ENCODE assay signal across 8 cellular contexts in the genomic region with DNA sequence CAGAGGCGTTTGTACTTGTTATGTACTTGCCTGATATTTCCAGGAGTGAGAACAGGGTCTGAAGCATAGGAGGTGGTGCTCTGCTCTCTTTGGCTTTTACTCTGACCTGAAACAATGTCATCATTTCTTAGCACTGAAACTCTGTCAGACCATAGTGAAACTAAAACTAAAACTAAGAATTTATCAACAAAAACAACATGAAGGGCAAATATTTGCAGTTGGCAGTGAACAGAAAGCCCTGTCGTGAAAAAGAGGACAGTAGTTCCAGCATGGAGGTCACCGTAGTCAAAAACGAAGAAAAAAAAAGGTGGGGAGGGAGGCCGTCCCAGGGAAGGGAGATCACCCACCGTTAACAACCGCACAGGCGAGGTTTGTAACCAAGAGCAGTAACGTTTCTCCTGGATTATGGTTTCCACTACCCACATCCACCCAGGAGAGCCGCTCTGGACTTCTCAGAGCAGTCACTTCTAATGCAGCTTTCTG.
DNase-seq lines count a peak whose midpoint lies in the region; ATAC-seq and TF ChIP-seq lines count a peak whose summit lies in the region.

No MANE protein-coding gene starts in this region.

- TF ChIP-seq CTCF in endodermal cell (conservative IDR thresholded peaks at IDR 0.05): no peak
- TF ChIP-seq CTCF in ovary (IDR thresholded peaks at IDR 0.05): no peak

- H3K4me3 ChIP-seq in BLaER1 treated with 17β-estradiol and CSF1 and Interleukin-3, amounts not matched to agents 10 nM and 100 nM: peak overlapping the region; percentile 11 to 53 (median 42); a peak in 15 of 20 replicates
- H3K4me3 ChIP-seq in endodermal cell (ENCODE audit: low read length) (no peak overlapping the region), ovary (peak overlapping the region; percentile 39)

- ATAC-seq in GM21367 (IDR thresholded peaks at IDR 0.05; ENCODE audit: unreplicated experiment) (peak; percentile 57), HG03575 (IDR thresholded peaks at IDR 0.05; ENCODE audit: extremely low read depth, insufficient number of reproducible peaks, low FRiP score, unreplicated experiment) (peak; percentile 90)

- H3K27me3 Mint-ChIP-seq in endodermal cell (ENCODE audit: insufficient read depth): no peaks in the 10 kb centered on the region

- H3K4me3 Mint-ChIP-seq in endodermal cell: no peak overlapping the region

- H3K36me3 ChIP-seq in BLaER1 treated with 17β-estradiol and CSF1 and Interleukin-3, amounts not matched to agents 10 nM and 100 nM: no peaks in the 10 kb centered on the region
- H3K36me3 ChIP-seq in endodermal cell (ENCODE audit: control insufficient read depth, insufficient read depth, low read length) (no peaks in the 10 kb centered on the region), ovary (no peaks in the 10 kb centered on the region)

- TF ChIP-seq EP300 in ovary (IDR thresholded peaks at IDR 0.05): peak; percentile 8

- H3K4me1 ChIP-seq in BLaER1 treated with 17β-estradiol and CSF1 and Interleukin-3, amounts not matched to agents 10 nM and 100 nM: peaks cover 0 to 19% (median 9%) of the 10 kb centered on the region in 10 experiments; a peak in 13 of 20 replicates
- H3K4me1 ChIP-seq in endodermal cell (ENCODE audit: control insufficient read depth, insufficient read depth, low read length) (peaks cover 11% of the 10 kb centered on the region), ovary (ENCODE audit: insufficient read depth) (peaks cover 10% of the 10 kb centered on the region)

- no peaks in the 10 kb centered on the region for H3K27me3 ChIP-seq in BLaER1 treated with 17β-estradiol and CSF1 and Interleukin-3, amounts not matched to agents 10 nM and 100 nM
- H3K27me3 ChIP-seq in endodermal cell (ENCODE audit: control insufficient read depth, insufficient read depth, low read length, poor library complexity, severe bottlenecking): no peaks in the 10 kb centered on the region
- no peaks in the 10 kb centered on the region for H3K27me3 ChIP-seq in ovary

- TF ChIP-seq POLR2A in ovary (IDR thresholded peaks at IDR 0.05): no peak

- no peaks in the 10 kb centered on the region for H3K9me3 ChIP-seq in BLaER1 treated with 17β-estradiol and CSF1 and Interleukin-3, amounts not matched to agents 10 nM and 100 nM (replicated peaks in 1 of 11)
- no peaks in the 10 kb centered on the region for H3K9me3 ChIP-seq in endodermal cell (ENCODE audit: control insufficient read depth, low read length)
- H3K9me3 ChIP-seq in ovary: no peaks in the 10 kb centered on the region

- H3K27ac ChIP-seq in BLaER1 treated with 17β-estradiol and CSF1 and Interleukin-3, amounts not matched to agents 10 nM and 100 nM: peak overlapping the region in 8 of 11 experiments; percentile 35 to 55 (median 42); a peak in 11 of 22 replicates
- H3K27ac ChIP-seq in endodermal cell (ENCODE audit: low read depth, low read length) (no peak overlapping the region), ovary (peak overlapping the region; percentile 61 to 79)

- DNase-seq in endodermal cell (no peak), ovary (peak in 4 of 5 donors; percentile 17 to 38 (median 31)), NCI-H2227 treated with DMSO at 0.1 percent for 48 hours (lab: John Stamatoyannopoulos, UW) (no peak), dermis blood vessel endothelial cell (no peak), NCI-H2081 treated with DMSO at 0.1 percent for 48 hours (lab: John Stamatoyannopoulos, UW) (no peak)

- WGBS in endodermal cell (ENCODE audit: insufficient coverage in 1 of 2, insufficient read length in 1 of 2), 2 experiments: 83 to 90% methylated on average over 7 to 10 of the region's 10 CpGs
- WGBS in ovary, 3 donors: 4 to 6% (median 5%) methylated on average over 10 of the region's 10 CpGs

- H3K9ac ChIP-seq in BLaER1 treated with 17β-estradiol and CSF1 and Interleukin-3, amounts not matched to agents 10 nM and 100 nM: peak overlapping the region; percentile 10 to 61 (median 43); a peak in 14 of 22 replicates
- H3K9ac ChIP-seq in endodermal cell (ENCODE audit: extremely low read depth, low read length, poor library complexity, severe bottlenecking): no peak overlapping the region

- intact Hi-C loops in ovary (cut with DNase I): no loop called here

- peak overlapping the region; percentile 25 to 71 (median 51); a peak in 20 of 22 replicates for H3K4me2 ChIP-seq in BLaER1 treated with 17β-estradiol and CSF1 and Interleukin-3, amounts not matched to agents 10 nM and 100 nM

- peaks cover 20% of the 10 kb centered on the region for H3K36me3 Mint-ChIP-seq in endodermal cell (ENCODE audit: low read depth)

- H4K20me1 ChIP-seq in BLaER1 treated with 17β-estradiol and CSF1 and Interleukin-3, amounts not matched to agents 10 nM and 100 nM: no peaks in the 10 kb centered on the region

- H3K27ac Mint-ChIP-seq in endodermal cell: peak overlapping the region; percentile 56

- peaks cover 49% of the 10 kb centered on the region for H3K4me1 Mint-ChIP-seq in endodermal cell

- no peaks in the 10 kb centered on the region for H3K9me3 Mint-ChIP-seq in endodermal cell

Comparison
In these comparisons a context has a peak if more than half of its experiments do, and no peak if none do; other contexts are left out.
1. DNase-seq: peak in ovary (4 of 5); none in endodermal cell (single experiment), NCI-H2227 treated with DMSO at 0.1 percent for 48 hours (single experiment), dermis blood vessel endothelial cell (single experiment) and NCI-H2081 treated with DMSO at 0.1 percent for 48 hours (single experiment).